In the genomic region with DNA sequence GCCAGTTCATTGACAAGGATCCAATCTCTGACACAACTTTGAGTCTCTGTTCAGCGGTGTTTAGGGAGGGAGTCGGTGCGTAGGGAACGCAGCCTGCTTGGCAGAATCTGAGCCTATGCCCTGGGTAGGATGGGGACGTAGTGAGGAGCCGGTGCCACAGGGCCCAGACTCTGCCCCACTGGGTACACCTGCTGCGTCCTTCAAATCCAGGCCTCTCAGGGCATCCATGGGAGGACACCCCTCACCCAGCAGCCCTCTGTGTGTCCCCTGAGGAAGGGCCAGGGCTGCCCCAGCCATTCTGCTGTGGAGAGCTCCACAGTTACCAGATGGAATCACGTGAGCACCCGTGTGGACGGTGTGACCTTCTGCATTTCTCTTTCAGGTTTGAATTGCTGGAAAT, we compare ENCODE assay signal across 23 cellular contexts.
"Had no signal": no experiment of that assay in that cellular context is flagged by ENCODE, and none has a peak within 500 bp of the region (broad histone marks: within the 10 kb centered on the region; RNA-seq: fewer than 3 reads in every experiment).

No MANE protein-coding gene starts in this region.

- H3K4me2 ChIP-seq: KMS-11 had no signal

- H3K9me3 Mint-ChIP-seq: IgD-negative memory B cell had no signal

- H3K4me3 ChIP-seq: K562, SJSA1, SK-N-MC had no signal

- H3K27ac ChIP-seq: HL-60, KMS-11, SJSA1, SK-N-MC had no signal

- H3K36me3 ChIP-seq: SJSA1 had no signal

- H3K27me3 ChIP-seq: SJSA1 had no signal

- H3K27me3 Mint-ChIP-seq: IgD-negative memory B cell had no signal

- H3K4me3 Mint-ChIP-seq: IgD-negative memory B cell had no signal

- H3K4me1 Mint-ChIP-seq: IgD-negative memory B cell had no signal

- H3K9ac ChIP-seq: KMS-11 had no signal

- H3K4me1 ChIP-seq: SJSA1 had no signal

- DNase-seq: Kasumi-1, MM.1S, NCI-H1092 treated with DMSO at 0.1 percent for 48 hours, NCI-H1436, NCI-H187, NCI-H2029, NCI-H2081 treated with DMSO at 0.1 percent for 48 hours, NCI-H2171, NCI-H226, NCI-H446, NCI-H510A, NCI-H524 treated with DMSO at 0.1 percent for 48 hours, NCI-H69, NCI-H774, Right ventricle myocardium superior, RPMI8226, SIG-M5 had no signal

- ATAC-seq: K562 had no signal

- H3K27ac Mint-ChIP-seq: IgD-negative memory B cell had no signal

- H3K9me3 ChIP-seq: SJSA1 had no signal
